In genomic region chrX:107710617-107711391, GRCh38 we compare ENCODE assay signal across 9 cellular contexts.
DNase-seq lines count a peak whose midpoint lies in the region; ATAC-seq and TF ChIP-seq lines count a peak whose summit lies in the region.
"Had no signal": no experiment of that assay in that cellular context is flagged by ENCODE, and none has a peak within 500 bp of the region (broad histone marks: within the 10 kb centered on the region; RNA-seq: fewer than 3 reads in every experiment).

No MANE protein-coding gene starts in this region.

- H3K4me1 ChIP-seq in MM.1S (ENCODE audit: low read length) = peaks cover 19% of the 10 kb centered on the region

- peak overlapping the region; percentile 77 for H3K9ac ChIP-seq in MM.1S (ENCODE audit: low read length)

- H3K4me3 ChIP-seq in MM.1S (ENCODE audit: low read length) = 0 out of 2 replicates have a peak overlapping the region, but pooled peaks have one; percentile 11
- no peak overlapping the region for H3K4me3 ChIP-seq in fibroblast of the aortic adventitia (ENCODE audit: low read depth, low read length)

- peak overlapping the region; percentile 96 for H3K27ac ChIP-seq in MM.1S (ENCODE audit: low read length)
- H3K27ac ChIP-seq: 22Rv1 had no signal

- H3K79me2 ChIP-seq in MM.1S (ENCODE audit: low read length) = peaks cover 7% of the 10 kb centered on the region

- H3K9me3 ChIP-seq in MM.1S (replicated peaks; ENCODE audit: insufficient read depth, low read length) = no peaks in the 10 kb centered on the region

- no peaks in the 10 kb centered on the region for H3K27me3 ChIP-seq in MM.1S (replicated peaks; ENCODE audit: insufficient read depth, low read length)

- H4K20me1 ChIP-seq in MM.1S (ENCODE audit: insufficient read depth, low read length) = no peaks in the 10 kb centered on the region

- H2AFZ ChIP-seq in MM.1S (ENCODE audit: low read length) = no peak overlapping the region

- H3K4me2 ChIP-seq in MM.1S (ENCODE audit: low read depth, low read length) = peak overlapping the region; percentile 81

- TF ChIP-seq CTCF in MM.1S (IDR thresholded peaks at IDR 0.05; ENCODE audit: low read length) (no peak), fibroblast of the aortic adventitia (IDR thresholded peaks at IDR 0.05; ENCODE audit: insufficient read depth, low read length) (no peak), omental fat pad (IDR thresholded peaks at IDR 0.05) (no peak)

- peaks cover 9% of the 10 kb centered on the region for H3F3A ChIP-seq in MM.1S (ENCODE audit: insufficient read depth, low read length)

- 0 out of 2 replicates have a peak, but pooled peaks cover 4% of the 10 kb centered on the region for H3K36me3 ChIP-seq in MM.1S (replicated peaks; ENCODE audit: insufficient read depth, low read length)

- no peaks in the 10 kb centered on the region for H3K9me2 ChIP-seq in MM.1S (replicated peaks; ENCODE audit: insufficient read depth, low read length)

- ATAC-seq in HG02588 (IDR thresholded peaks at IDR 0.05; ENCODE audit: unreplicated experiment) (peak; percentile 94), omental fat pad (ENCODE audit: low FRiP score) (peak; percentile 78)

- DNase-seq in DMS 273 (lab: John Stamatoyannopoulos, UW; ENCODE audit: unreplicated experiment) = peak; percentile 9
- DNase-seq in DMS 273 treated with DMSO at 0.1 percent for 48 hours (lab: John Stamatoyannopoulos, UW) = no peak
- peak; percentile 86 for DNase-seq in MM.1S
- DNase-seq in activated T-cell treated with anti-CD3 and anti-CD28 coated beads, Interleukin-2, amount 50 U/mL, for 1 hour = peak; percentile 46
- DNase-seq in fibroblast of the aortic adventitia (ENCODE audit: low read depth) = peak; percentile 92
- no peak for DNase-seq in omental fat pad (ENCODE audit: low spot score)
- DNase-seq in COLO668 (lab: John Stamatoyannopoulos, UW; ENCODE audit: unreplicated experiment) = no peak

Comparison
In these comparisons a context has a peak if more than half of its experiments do, and no peak if none do; other contexts are left out.
1. DNase-seq: peak in DMS 273 (single experiment), MM.1S (single experiment), activated T-cell treated with anti-CD3 and anti-CD28 coated beads, Interleukin-2, amount 50 U/mL, for 1 hour (single experiment) and fibroblast of the aortic adventitia (single experiment); none in DMS 273 treated with DMSO at 0.1 percent for 48 hours (single experiment), omental fat pad (single experiment) and COLO668 (single experiment).